8 cellular contexts compared by ENCODE assay signal in genomic region chr12:95473440-95473946, GRCh38. TPM values are rescaled to one million over a fixed set of nuclear protein-coding genes. Genes with fewer than 3 reads are reported as not detected.
DNase-seq lines count a peak whose midpoint lies in the region; TF ChIP-seq lines count a peak whose summit lies in the region.

No MANE protein-coding gene starts in this region.

- H3K4me1 ChIP-seq in smooth muscle cell (ENCODE audit: low read depth), result peaks cover 12% of the 10 kb centered on the region

- H2AFZ ChIP-seq in smooth muscle cell (ENCODE audit: low read depth), result peak overlapping the region; percentile 98

- POLR2A ChIA-PET in MCF 10A (lab: Yijun Ruan, JAX), result interaction anchor here (0.6 to 4.6 kb wide), 68 partner anchors 10 to 1267 kb away, joined by 3 to 81 read pairs (median 5); partner anchors contain the start of genes FGD6, NDUFA12, NR2C1 and VEZT

- H3K27ac Mint-ChIP-seq in MCF 10A (ENCODE audit: low read depth, unreplicated experiment), result peak overlapping the region; percentile 99

- peaks cover 46% of the 10 kb centered on the region for H3K79me2 ChIP-seq in smooth muscle cell (ENCODE audit: low read depth)

- H3K4me1 Mint-ChIP-seq in MCF 10A (ENCODE audit: insufficient read depth, unreplicated experiment), result peaks cover 12% of the 10 kb centered on the region

- peaks cover 5% of the 10 kb centered on the region for H3K36me3 ChIP-seq in smooth muscle cell (ENCODE audit: low read depth)

- H4K20me1 ChIP-seq in smooth muscle cell (ENCODE audit: low read depth), result peaks cover 28% of the 10 kb centered on the region

- no peak for TF ChIP-seq CTCF in GM20000 (IDR thresholded peaks at IDR 0.05; ENCODE audit: extremely low read depth, missing control alignments)
- no peak for TF ChIP-seq CTCF in HL-60 (IDR thresholded peaks at IDR 0.05; ENCODE audit: insufficient read depth, low read length)
- no peak for TF ChIP-seq CTCF in MCF 10A (IDR thresholded peaks at IDR 0.05; ENCODE audit: unreplicated experiment)
- no peak for TF ChIP-seq CTCF in smooth muscle cell (IDR thresholded peaks at IDR 0.05; ENCODE audit: borderline replicate concordance, insufficient read depth, poor library complexity, severe bottlenecking)

- peak overlapping the region; percentile 90 for H3K4me3 Mint-ChIP-seq in MCF 10A (ENCODE audit: unreplicated experiment)

- peak; percentile 57 for DNase-seq in DMS79 treated with DMSO at 0.1 percent for 48 hours (lab: John Stamatoyannopoulos, UW)
- peak; percentile 26 for DNase-seq in GM20000 (ENCODE audit: low spot score)
- DNase-seq in HL-60 (ENCODE audit: low read depth in 1 of 2, low spot score in 1 of 2), result peak in 1 of 2 experiments; percentile 28
- peak; percentile 40 for DNase-seq in RPMI7951 (ENCODE audit: low read depth)
- DNase-seq in MCF 10A (ENCODE audit: unreplicated experiment), result peak; percentile 62
- peak; percentile 33 for DNase-seq in iPS-NIHi11 (ENCODE audit: low spot score)
- DNase-seq in smooth muscle cell (lab: John Stamatoyannopoulos, UW; ENCODE audit: unreplicated experiment), result peak; percentile 17
- DNase-seq in epidermal melanocyte (ENCODE audit: insufficient read length, low spot score), result no peak

- H3F3A ChIP-seq in smooth muscle cell (ENCODE audit: low read depth), result peaks cover 4% of the 10 kb centered on the region

- peak overlapping the region; percentile 92 for H3K4me2 ChIP-seq in smooth muscle cell

- intact Hi-C loops in MCF 10A (cut with micrococcal nuclease), result loop anchor here (5.0 to 10.0 kb wide), 2 partner anchors 76 to 159 kb away; no protein-coding TSS in a partner anchor

- peak overlapping the region; percentile 93 for H3K27ac ChIP-seq in HL-60 (replicated peaks)
- peak overlapping the region; percentile 91 for H3K27ac ChIP-seq in smooth muscle cell (ENCODE audit: low read depth)

- CTCF ChIA-PET in MCF 10A (lab: Yijun Ruan, JAX), result interaction anchor here (0.5 to 1.1 kb wide), 2 partner anchors 152 to 618 kb away, joined by 3 read pairs; no protein-coding TSS in a partner anchor

- peaks cover 7% of the 10 kb centered on the region for H3K9me3 Mint-ChIP-seq in MCF 10A (ENCODE audit: unreplicated experiment)

- H3K27me3 ChIP-seq in HL-60 (ENCODE audit: insufficient read depth, poor library complexity, severe bottlenecking), result no peaks in the 10 kb centered on the region
- no peaks in the 10 kb centered on the region for H3K27me3 ChIP-seq in smooth muscle cell (ENCODE audit: low read depth)

- H3K36me3 Mint-ChIP-seq in MCF 10A (ENCODE audit: insufficient read depth, unreplicated experiment), result peaks cover 28% of the 10 kb centered on the region

- H3K4me3 ChIP-seq in HL-60 (replicated peaks; ENCODE audit: insufficient read depth, low read length) (peak overlapping the region; percentile 93), smooth muscle cell (peak overlapping the region; percentile 95)

- no peaks in the 10 kb centered on the region for H3K27me3 Mint-ChIP-seq in MCF 10A (ENCODE audit: insufficient read depth, unreplicated experiment)

- under 1% methylated on average over 25 of the region's 25 CpGs for WGBS in smooth muscle cell (ENCODE audit: low lambda C conversion rate)

- BruUV-seq in MCF 10A (replicated peaks; lab: Mats Ljungman, UMichigan), result TSS peak; percentile 91

- peak overlapping the region; percentile 98 for H3K9ac ChIP-seq in smooth muscle cell (ENCODE audit: low read depth)

- H3K9me3 ChIP-seq in smooth muscle cell (replicated peaks; ENCODE audit: low read depth), result no peaks in the 10 kb centered on the region

RNA-seq across cellular contexts. Expression of gene METAP2, which starts 0.5 kb away (rescaled TPM):
- total RNA-seq in RPMI7951 (2014; rRNA removed; shearing (Covaris generic)), result 62.2 and 72.0 TPM in 2 replicates
- total RNA-seq in MCF 10A (2022), result 91.5 and 122 TPM in 2 replicates
- total RNA-seq in smooth muscle cell, result 54.8 and 101 TPM in 2 replicates
- 39.2 and 42.3 TPM in 2 replicates for polyA plus RNA-seq in smooth muscle cell
